11 cellular contexts compared by ENCODE assay signal in the genomic region with DNA sequence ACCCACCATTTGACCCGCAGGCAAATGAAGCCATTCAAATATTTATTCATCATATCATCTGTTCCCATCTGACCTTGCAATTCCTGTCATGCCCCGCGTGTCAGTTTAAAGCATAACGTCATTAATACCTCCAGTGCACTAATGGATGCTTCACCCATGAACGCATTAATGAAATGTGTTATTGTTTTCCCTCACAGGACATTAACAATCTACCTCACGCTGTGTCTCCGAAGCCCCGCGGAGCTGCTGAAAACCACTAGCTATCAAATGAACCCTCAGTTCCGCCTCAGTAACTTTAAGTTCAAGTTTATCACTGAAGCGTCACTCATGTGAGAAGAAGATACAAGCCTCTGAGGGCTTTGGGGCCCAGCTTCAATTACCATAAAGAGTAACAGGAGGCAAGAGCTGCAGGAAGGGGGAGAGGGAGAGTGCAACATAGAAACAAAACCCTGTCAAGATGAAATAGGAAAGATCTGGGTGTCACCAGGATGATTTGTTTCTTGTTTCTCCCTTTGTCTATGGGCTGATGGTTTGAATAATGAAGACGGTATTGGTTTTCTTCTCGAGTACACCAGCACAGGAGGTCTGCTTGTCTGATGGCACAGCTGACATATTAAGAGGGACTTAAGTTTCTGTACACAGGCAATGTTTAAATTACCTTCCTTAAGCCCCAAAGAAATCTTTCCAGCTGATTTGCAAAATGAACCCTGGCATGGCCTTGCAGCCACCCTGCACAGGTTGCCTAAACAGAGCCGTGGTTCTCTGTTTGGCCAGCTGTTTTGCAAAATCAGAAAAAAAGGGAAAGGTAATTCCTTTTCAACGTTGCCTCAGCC.
A peak's percentile ranks its signal among the peaks of the same experiment; 100 is the strongest.
DNase-seq lines count a peak whose midpoint lies in the region; ATAC-seq and TF ChIP-seq lines count a peak whose summit lies in the region.
"Had no signal": no experiment of that assay in that cellular context is flagged by ENCODE, and none has a peak within 500 bp of the region (broad histone marks: within the 10 kb centered on the region; RNA-seq: fewer than 3 reads in every experiment).

No MANE protein-coding gene starts in this region.

- ATAC-seq in GM18498 (IDR thresholded peaks at IDR 0.05; ENCODE audit: unreplicated experiment) = no peak
- ATAC-seq in activated CD8-positive, alpha-beta memory T cell treated with anti-CD3 and anti-CD28 coated beads, Interleukin-2, amount 10 ng/mL, durations not matched to agents 7 days and 5 days = no peak
- no peak for ATAC-seq in GM21576 (IDR thresholded peaks at IDR 0.05; ENCODE audit: unreplicated experiment)
- ATAC-seq: activated CD8-positive, alpha-beta T cell treated with anti-CD3 and anti-CD28 coated beads, Interleukin-2, amount 10 ng/mL, durations not matched to agents 7 days and 5 days had no signal

- no peak overlapping the region for H3K27ac ChIP-seq in A673 (ENCODE audit: low read depth, low read length, poor library complexity, severe bottlenecking)

- no peaks in the 10 kb centered on the region for H3K4me1 Mint-ChIP-seq in activated CD8-positive, alpha-beta memory T cell treated with anti-CD3 and anti-CD28 coated beads, Interleukin-2, amount 10 ng/mL, durations not matched to agents 7 days and 5 days
- H3K4me1 Mint-ChIP-seq: activated naive CD8-positive, alpha-beta T cell treated with anti-CD3 and anti-CD28 coated beads for 36 hours had no signal

- H3K4me3 ChIP-seq in A673 (ENCODE audit: low read depth, low read length, poor library complexity, severe bottlenecking) = no peak overlapping the region
- H3K4me3 ChIP-seq in choroid plexus epithelial cell (ENCODE audit: low read depth, low read length) = no peak overlapping the region

- no peaks in the 10 kb centered on the region for H3K9me3 ChIP-seq in A673 (ENCODE audit: low read depth, low read length, poor library complexity, severe bottlenecking)

- no TSS peak for BruUV-seq in A673 (replicated peaks; lab: Mats Ljungman, UMichigan)

- intact Hi-C loops in A673 (cut with micrococcal nuclease; ENCODE audit: unreplicated experiment) = no loop called here

- no peak for TF ChIP-seq RAD21 in Ishikawa (IDR thresholded peaks at IDR 0.05; ENCODE audit: low read depth)

- H3K27me3 ChIP-seq in A673 (replicated peaks; ENCODE audit: insufficient read depth, low read depth, low read length, poor library complexity) = peaks cover 32% of the 10 kb centered on the region

- peaks cover 8% of the 10 kb centered on the region for H3K4me1 ChIP-seq in A673 (ENCODE audit: insufficient read depth, low read length, poor library complexity, severe bottlenecking)

- DNase-seq in A673 (ENCODE audit: low spot score) (peak; percentile 71), NCI-H345 treated with DMSO at 0.1 percent for 48 hours (lab: John Stamatoyannopoulos, UW; ENCODE audit: unreplicated experiment) (peak; percentile 69), choroid plexus epithelial cell (ENCODE audit: low read depth) (peak; percentile 55)
- no peak for DNase-seq in activated CD8-positive, alpha-beta memory T cell treated with anti-CD3 and anti-CD28 coated beads, Interleukin-2, amount 10 ng/mL, durations not matched to agents 7 days and 5 days
- DNase-seq in stimulated activated CD4-positive, alpha-beta T cell treated with anti-CD3 and anti-CD28 coated beads, Interleukin-4, amount 100 ng/mL, for 4 hours = no peak
- DNase-seq: activated CD8-positive, alpha-beta T cell treated with anti-CD3 and anti-CD28 coated beads, Interleukin-2, amount 10 ng/mL, durations not matched to agents 7 days and 5 days; activated naive CD8-positive, alpha-beta T cell treated with anti-CD3 and anti-CD28 coated beads for 36 hours; hippocampal formation had no signal

- no peaks in the 10 kb centered on the region for H3K27me3 Mint-ChIP-seq in activated CD8-positive, alpha-beta memory T cell treated with anti-CD3 and anti-CD28 coated beads, Interleukin-2, amount 10 ng/mL, durations not matched to agents 7 days and 5 days
- H3K27me3 Mint-ChIP-seq: activated naive CD8-positive, alpha-beta T cell treated with anti-CD3 and anti-CD28 coated beads for 36 hours had no signal

- H3K9me3 Mint-ChIP-seq in activated CD8-positive, alpha-beta memory T cell treated with anti-CD3 and anti-CD28 coated beads, Interleukin-2, amount 10 ng/mL, durations not matched to agents 7 days and 5 days (ENCODE audit: low read depth) = peaks cover 4% of the 10 kb centered on the region
- H3K9me3 Mint-ChIP-seq: activated naive CD8-positive, alpha-beta T cell treated with anti-CD3 and anti-CD28 coated beads for 36 hours had no signal

- CTCF ChIA-PET in A673 (lab: Charles Lee) = no interaction called here
- CTCF ChIA-PET in activated CD8-positive, alpha-beta memory T cell treated with anti-CD3 and anti-CD28 coated beads, Interleukin-2, amount 10 ng/mL, durations not matched to agents 7 days and 5 days (lab: Charles Lee) = no interaction called here

- H3K36me3 Mint-ChIP-seq in activated CD8-positive, alpha-beta memory T cell treated with anti-CD3 and anti-CD28 coated beads, Interleukin-2, amount 10 ng/mL, durations not matched to agents 7 days and 5 days = no peaks in the 10 kb centered on the region
- H3K36me3 Mint-ChIP-seq: activated naive CD8-positive, alpha-beta T cell treated with anti-CD3 and anti-CD28 coated beads for 36 hours had no signal

- peak; percentile 91 for TF ChIP-seq EP300 in Ishikawa (IDR thresholded peaks at IDR 0.05; ENCODE audit: borderline replicate concordance)

- TF ChIP-seq CTCF in A673 (conservative IDR thresholded peaks at IDR 0.05; ENCODE audit: low read depth, low read length) (no peak), choroid plexus epithelial cell (conservative IDR thresholded peaks at IDR 0.05; ENCODE audit: low read depth, low read length) (no peak)

- no peaks in the 10 kb centered on the region for H3K36me3 ChIP-seq in A673 (ENCODE audit: insufficient read depth, low read length, poor library complexity, severe bottlenecking)

- H3K27ac Mint-ChIP-seq in activated CD8-positive, alpha-beta memory T cell treated with anti-CD3 and anti-CD28 coated beads, Interleukin-2, amount 10 ng/mL, durations not matched to agents 7 days and 5 days = no peak overlapping the region
- H3K27ac Mint-ChIP-seq: activated CD8-positive, alpha-beta T cell treated with anti-CD3 and anti-CD28 coated beads, Interleukin-2, amount 10 ng/mL, durations not matched to agents 7 days and 5 days; activated naive CD8-positive, alpha-beta T cell treated with anti-CD3 and anti-CD28 coated beads for 36 hours had no signal

- POLR2A ChIA-PET in A673 (lab: Charles Lee; ENCODE audit: low non-redundant PET) = no interaction called here

- no peak overlapping the region for H3K4me3 Mint-ChIP-seq in activated CD8-positive, alpha-beta memory T cell treated with anti-CD3 and anti-CD28 coated beads, Interleukin-2, amount 10 ng/mL, durations not matched to agents 7 days and 5 days
- H3K4me3 Mint-ChIP-seq: activated CD8-positive, alpha-beta T cell treated with anti-CD3 and anti-CD28 coated beads, Interleukin-2, amount 10 ng/mL, durations not matched to agents 7 days and 5 days; activated naive CD8-positive, alpha-beta T cell treated with anti-CD3 and anti-CD28 coated beads for 36 hours had no signal

TF ChIP-seq in Ishikawa, 13 proteins besides CTCF, POLR2A, EP300 and RAD21 (continues in another document):
- TF ChIP-seq TAF1 (IDR thresholded peaks at IDR 0.05; ENCODE audit: low read depth) (no peak), NFIC (IDR thresholded peaks at IDR 0.05) (peak; percentile 91), MAX (IDR thresholded peaks at IDR 0.05) (0 out of 2 replicates have a peak, but pooled peaks have one; percentile 62), CREB1 (IDR thresholded peaks at IDR 0.05; ENCODE audit: low read depth) (0 out of 2 replicates have a peak, but pooled peaks have one; percentile 43), FOXM1 (IDR thresholded peaks at IDR 0.05; ENCODE audit: borderline replicate concordance, low read depth) (peak; percentile 82), YY1 (IDR thresholded peaks at IDR 0.05; ENCODE audit: low read depth) (no peak), ZBTB7A (IDR thresholded peaks at IDR 0.05; ENCODE audit: low read depth) (no peak), TCF12 (IDR thresholded peaks at IDR 0.05; ENCODE audit: low read depth) (peak; percentile 97), TEAD4 (IDR thresholded peaks at IDR 0.05) (peak; percentile 91), CEBPB (IDR thresholded peaks at IDR 0.05) (peak; percentile 68; the same call in 1 of the 2 replicates)
- TF ChIP-seq, protein P1, sequence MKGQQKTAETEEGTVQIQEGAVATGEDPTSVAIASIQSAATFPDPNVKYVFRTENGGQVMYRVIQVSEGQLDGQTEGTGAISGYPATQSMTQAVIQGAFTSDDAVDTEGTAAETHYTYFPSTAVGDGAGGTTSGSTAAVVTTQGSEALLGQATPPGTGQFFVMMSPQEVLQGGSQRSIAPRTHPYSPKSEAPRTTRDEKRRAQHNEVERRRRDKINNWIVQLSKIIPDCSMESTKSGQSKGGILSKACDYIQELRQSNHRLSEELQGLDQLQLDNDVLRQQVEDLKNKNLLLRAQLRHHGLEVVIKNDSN (IDR thresholded peaks at IDR 0.05) = no peak

Comparison
In these comparisons a context has a peak if more than half of its experiments do, and no peak if none do; other contexts are left out.
1. DNase-seq: peak in A673 (single experiment), NCI-H345 treated with DMSO at 0.1 percent for 48 hours (single experiment) and choroid plexus epithelial cell (single experiment); none in activated CD8-positive, alpha-beta memory T cell treated with anti-CD3 and anti-CD28 coated beads, Interleukin-2, amount 10 ng/mL, durations not matched to agents 7 days and 5 days (single experiment) and stimulated activated CD4-positive, alpha-beta T cell treated with anti-CD3 and anti-CD28 coated beads, Interleukin-4, amount 100 ng/mL, for 4 hours (0 of 2).